In the genomic region with DNA sequence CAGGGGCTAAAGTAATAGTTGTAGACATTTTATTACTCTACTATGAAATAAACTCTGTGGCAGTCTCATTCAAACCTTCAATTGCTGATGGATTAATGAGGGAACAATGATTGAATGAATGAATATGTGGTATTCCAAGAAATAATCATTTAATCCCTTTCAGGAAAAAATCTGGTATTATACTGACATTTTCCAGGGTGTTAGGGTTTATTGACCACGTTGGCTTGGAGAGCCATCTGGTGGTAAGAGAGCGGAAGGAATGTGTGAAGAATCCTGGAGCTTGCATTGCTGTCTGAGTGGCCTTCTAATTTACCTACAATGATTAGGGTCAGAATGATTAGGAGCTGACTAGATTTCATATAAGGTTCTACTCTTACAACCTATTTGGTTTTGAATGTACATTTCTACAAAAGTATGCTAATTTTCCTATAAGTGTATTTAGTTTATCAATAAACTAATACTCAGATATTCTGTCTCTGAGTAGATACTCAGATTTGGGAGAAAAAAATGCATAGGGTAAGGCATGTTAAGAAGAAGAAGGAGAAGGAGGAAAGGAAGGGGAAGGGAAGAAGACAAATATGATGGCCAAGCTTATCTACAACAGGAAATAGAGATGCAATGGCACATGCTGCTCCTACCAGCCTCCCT, we compare ENCODE assay signal across 3 cellular contexts.
TF ChIP-seq lines count a peak whose summit lies in the region.

No MANE protein-coding gene starts in this region.

TF ChIP-seq in IMR-90, 13 proteins besides CTCF, POLR2A, EP300 and RAD21:
- TF ChIP-seq, protein P1, sequence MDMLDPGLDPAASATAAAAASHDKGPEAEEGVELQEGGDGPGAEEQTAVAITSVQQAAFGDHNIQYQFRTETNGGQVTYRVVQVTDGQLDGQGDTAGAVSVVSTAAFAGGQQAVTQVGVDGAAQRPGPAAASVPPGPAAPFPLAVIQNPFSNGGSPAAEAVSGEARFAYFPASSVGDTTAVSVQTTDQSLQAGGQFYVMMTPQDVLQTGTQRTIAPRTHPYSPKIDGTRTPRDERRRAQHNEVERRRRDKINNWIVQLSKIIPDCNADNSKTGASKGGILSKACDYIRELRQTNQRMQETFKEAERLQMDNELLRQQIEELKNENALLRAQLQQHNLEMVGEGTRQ (IDR thresholded peaks at IDR 0.05; ENCODE audit: low read depth, low read length): no peak
- TF ChIP-seq CEBPB (IDR thresholded peaks at IDR 0.05; ENCODE audit: low read depth, low read length) (no peak), SMC3 (IDR thresholded peaks at IDR 0.05; ENCODE audit: low read depth, low read length) (peak; percentile 46), NFE2L2 (IDR thresholded peaks at IDR 0.05; ENCODE audit: low read depth, low read length) (no peak)

TF ChIP-seq in WTC11, 78 proteins besides CTCF, POLR2A, EP300 and RAD21:
- TF ChIP-seq MYBL2 (CRISPR knock-in tag; IDR thresholded peaks at IDR 0.05): no peak
- TF ChIP-seq, protein P2, sequence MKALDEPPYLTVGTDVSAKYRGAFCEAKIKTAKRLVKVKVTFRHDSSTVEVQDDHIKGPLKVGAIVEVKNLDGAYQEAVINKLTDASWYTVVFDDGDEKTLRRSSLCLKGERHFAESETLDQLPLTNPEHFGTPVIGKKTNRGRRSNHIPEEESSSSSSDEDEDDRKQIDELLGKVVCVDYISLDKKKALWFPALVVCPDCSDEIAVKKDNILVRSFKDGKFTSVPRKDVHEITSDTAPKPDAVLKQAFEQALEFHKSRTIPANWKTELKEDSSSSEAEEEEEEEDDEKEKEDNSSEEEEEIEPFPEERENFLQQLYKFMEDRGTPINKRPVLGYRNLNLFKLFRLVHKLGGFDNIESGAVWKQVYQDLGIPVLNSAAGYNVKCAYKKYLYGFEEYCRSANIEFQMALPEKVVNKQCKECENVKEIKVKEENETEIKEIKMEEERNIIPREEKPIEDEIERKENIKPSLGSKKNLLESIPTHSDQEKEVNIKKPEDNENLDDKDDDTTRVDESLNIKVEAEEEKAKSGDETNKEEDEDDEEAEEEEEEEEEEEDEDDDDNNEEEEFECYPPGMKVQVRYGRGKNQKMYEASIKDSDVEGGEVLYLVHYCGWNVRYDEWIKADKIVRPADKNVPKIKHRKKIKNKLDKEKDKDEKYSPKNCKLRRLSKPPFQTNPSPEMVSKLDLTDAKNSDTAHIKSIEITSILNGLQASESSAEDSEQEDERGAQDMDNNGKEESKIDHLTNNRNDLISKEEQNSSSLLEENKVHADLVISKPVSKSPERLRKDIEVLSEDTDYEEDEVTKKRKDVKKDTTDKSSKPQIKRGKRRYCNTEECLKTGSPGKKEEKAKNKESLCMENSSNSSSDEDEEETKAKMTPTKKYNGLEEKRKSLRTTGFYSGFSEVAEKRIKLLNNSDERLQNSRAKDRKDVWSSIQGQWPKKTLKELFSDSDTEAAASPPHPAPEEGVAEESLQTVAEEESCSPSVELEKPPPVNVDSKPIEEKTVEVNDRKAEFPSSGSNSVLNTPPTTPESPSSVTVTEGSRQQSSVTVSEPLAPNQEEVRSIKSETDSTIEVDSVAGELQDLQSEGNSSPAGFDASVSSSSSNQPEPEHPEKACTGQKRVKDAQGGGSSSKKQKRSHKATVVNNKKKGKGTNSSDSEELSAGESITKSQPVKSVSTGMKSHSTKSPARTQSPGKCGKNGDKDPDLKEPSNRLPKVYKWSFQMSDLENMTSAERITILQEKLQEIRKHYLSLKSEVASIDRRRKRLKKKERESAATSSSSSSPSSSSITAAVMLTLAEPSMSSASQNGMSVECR (CRISPR knock-in tag; IDR thresholded peaks at IDR 0.05; ENCODE audit: borderline replicate concordance): no peak
- TF ChIP-seq CREM (CRISPR knock-in tag; IDR thresholded peaks at IDR 0.05): no peak
- no peak for TF ChIP-seq ATF3 (CRISPR knock-in tag; conservative IDR thresholded peaks at IDR 0.05)
- TF ChIP-seq GABPB1 (CRISPR knock-in tag; IDR thresholded peaks at IDR 0.05): no peak
- TF ChIP-seq ZNF671 (CRISPR knock-in tag; IDR thresholded peaks at IDR 0.05): no peak
- TF ChIP-seq OVOL2 (CRISPR knock-in tag; IDR thresholded peaks at IDR 0.05; ENCODE audit: borderline replicate concordance): no peak
- TF ChIP-seq ZNF219 (CRISPR knock-in tag; IDR thresholded peaks at IDR 0.05; ENCODE audit: borderline replicate concordance): no peak
- TF ChIP-seq, protein P3, sequence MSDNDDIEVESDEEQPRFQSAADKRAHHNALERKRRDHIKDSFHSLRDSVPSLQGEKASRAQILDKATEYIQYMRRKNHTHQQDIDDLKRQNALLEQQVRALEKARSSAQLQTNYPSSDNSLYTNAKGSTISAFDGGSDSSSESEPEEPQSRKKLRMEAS (CRISPR knock-in tag; IDR thresholded peaks at IDR 0.05): no peak
- no peak for TF ChIP-seq RELA (CRISPR knock-in tag; IDR thresholded peaks at IDR 0.05; ENCODE audit: borderline replicate concordance)
- no peak for TF ChIP-seq CREB1 (CRISPR knock-in tag; IDR thresholded peaks at IDR 0.05)
- TF ChIP-seq, protein P4, sequence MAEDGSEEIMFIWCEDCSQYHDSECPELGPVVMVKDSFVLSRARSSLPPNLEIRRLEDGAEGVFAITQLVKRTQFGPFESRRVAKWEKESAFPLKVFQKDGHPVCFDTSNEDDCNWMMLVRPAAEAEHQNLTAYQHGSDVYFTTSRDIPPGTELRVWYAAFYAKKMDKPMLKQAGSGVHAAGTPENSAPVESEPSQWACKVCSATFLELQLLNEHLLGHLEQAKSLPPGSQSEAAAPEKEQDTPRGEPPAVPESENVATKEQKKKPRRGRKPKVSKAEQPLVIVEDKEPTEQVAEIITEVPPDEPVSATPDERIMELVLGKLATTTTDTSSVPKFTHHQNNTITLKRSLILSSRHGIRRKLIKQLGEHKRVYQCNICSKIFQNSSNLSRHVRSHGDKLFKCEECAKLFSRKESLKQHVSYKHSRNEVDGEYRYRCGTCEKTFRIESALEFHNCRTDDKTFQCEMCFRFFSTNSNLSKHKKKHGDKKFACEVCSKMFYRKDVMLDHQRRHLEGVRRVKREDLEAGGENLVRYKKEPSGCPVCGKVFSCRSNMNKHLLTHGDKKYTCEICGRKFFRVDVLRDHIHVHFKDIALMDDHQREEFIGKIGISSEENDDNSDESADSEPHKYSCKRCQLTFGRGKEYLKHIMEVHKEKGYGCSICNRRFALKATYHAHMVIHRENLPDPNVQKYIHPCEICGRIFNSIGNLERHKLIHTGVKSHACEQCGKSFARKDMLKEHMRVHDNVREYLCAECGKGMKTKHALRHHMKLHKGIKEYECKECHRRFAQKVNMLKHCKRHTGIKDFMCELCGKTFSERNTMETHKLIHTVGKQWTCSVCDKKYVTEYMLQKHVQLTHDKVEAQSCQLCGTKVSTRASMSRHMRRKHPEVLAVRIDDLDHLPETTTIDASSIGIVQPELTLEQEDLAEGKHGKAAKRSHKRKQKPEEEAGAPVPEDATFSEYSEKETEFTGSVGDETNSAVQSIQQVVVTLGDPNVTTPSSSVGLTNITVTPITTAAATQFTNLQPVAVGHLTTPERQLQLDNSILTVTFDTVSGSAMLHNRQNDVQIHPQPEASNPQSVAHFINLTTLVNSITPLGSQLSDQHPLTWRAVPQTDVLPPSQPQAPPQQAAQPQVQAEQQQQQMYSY (CRISPR knock-in tag; IDR thresholded peaks at IDR 0.05): no peak

TF ChIP-seq in liver, 16 proteins besides CTCF, POLR2A, EP300 and RAD21:
- no peak for TF ChIP-seq RXRA (IDR thresholded peaks at IDR 0.05)
- no peak for TF ChIP-seq SP1 (IDR thresholded peaks at IDR 0.05)
- no peak for TF ChIP-seq JUND (IDR thresholded peaks at IDR 0.05)
- TF ChIP-seq REST (IDR thresholded peaks at IDR 0.05): no peak
- TF ChIP-seq ATF3 (IDR thresholded peaks at IDR 0.05): no peak
